In genomic region chr1:197884173-197884572, GRCh38 we compare ENCODE assay signal across 1 cellular context.
TF ChIP-seq lines count a peak whose summit lies in the region.

No MANE protein-coding gene starts in this region.

TF ChIP-seq in HepG2, 621 proteins besides CTCF, POLR2A, EP300 and RAD21 (continued from another document):
- peak; percentile 49 for TF ChIP-seq PATZ1 (CRISPR knock-in tag; IDR thresholded peaks at IDR 0.05)
- TF ChIP-seq ZNF605 (CRISPR knock-in tag; IDR thresholded peaks at IDR 0.05), result no peak
- TF ChIP-seq MXI1 (IDR thresholded peaks at IDR 0.05; ENCODE audit: borderline replicate concordance, low read depth, low read length), result no peak; the same call in 2 of the 3 replicates
- TF ChIP-seq TBX2 (CRISPR knock-in tag; IDR thresholded peaks at IDR 0.05; ENCODE audit: borderline replicate concordance), result peak; percentile 71
- TF ChIP-seq MBNL3 (CRISPR knock-in tag; conservative IDR thresholded peaks at IDR 0.05), result no peak
- no peak for TF ChIP-seq TERF1 (CRISPR knock-in tag; IDR thresholded peaks at IDR 0.05)
- no peak for TF ChIP-seq SRSF1 (optimal IDR thresholded peaks at IDR 0.05; ENCODE audit: low read depth, low read length)
- peak; percentile 47; the same call in 1 of the 2 replicates for TF ChIP-seq SOX13 (IDR thresholded peaks at IDR 0.05)
- peak in 1 of 2 experiments; percentile 78; a peak in 2 of 4 replicates for TF ChIP-seq SOX13 (CRISPR knock-in tag; conservative IDR thresholded peaks at IDR 0.05 in 1 of 2, IDR thresholded peaks at IDR 0.05 in 1 of 2)
- TF ChIP-seq NCOA5 (CRISPR knock-in tag; IDR thresholded peaks at IDR 0.05), result no peak
- TF ChIP-seq, protein P1, sequence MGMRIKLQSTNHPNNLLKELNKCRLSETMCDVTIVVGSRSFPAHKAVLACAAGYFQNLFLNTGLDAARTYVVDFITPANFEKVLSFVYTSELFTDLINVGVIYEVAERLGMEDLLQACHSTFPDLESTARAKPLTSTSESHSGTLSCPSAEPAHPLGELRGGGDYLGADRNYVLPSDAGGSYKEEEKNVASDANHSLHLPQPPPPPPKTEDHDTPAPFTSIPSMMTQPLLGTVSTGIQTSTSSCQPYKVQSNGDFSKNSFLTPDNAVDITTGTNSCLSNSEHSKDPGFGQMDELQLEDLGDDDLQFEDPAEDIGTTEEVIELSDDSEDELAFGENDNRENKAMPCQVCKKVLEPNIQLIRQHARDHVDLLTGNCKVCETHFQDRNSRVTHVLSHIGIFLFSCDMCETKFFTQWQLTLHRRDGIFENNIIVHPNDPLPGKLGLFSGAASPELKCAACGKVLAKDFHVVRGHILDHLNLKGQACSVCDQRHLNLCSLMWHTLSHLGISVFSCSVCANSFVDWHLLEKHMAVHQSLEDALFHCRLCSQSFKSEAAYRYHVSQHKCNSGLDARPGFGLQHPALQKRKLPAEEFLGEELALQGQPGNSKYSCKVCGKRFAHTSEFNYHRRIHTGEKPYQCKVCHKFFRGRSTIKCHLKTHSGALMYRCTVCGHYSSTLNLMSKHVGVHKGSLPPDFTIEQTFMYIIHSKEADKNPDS (CRISPR knock-in tag; IDR thresholded peaks at IDR 0.05), result no peak
- TF ChIP-seq ZNF503 (CRISPR knock-in tag; IDR thresholded peaks at IDR 0.05), result peak; percentile 63
- TF ChIP-seq, protein P2, sequence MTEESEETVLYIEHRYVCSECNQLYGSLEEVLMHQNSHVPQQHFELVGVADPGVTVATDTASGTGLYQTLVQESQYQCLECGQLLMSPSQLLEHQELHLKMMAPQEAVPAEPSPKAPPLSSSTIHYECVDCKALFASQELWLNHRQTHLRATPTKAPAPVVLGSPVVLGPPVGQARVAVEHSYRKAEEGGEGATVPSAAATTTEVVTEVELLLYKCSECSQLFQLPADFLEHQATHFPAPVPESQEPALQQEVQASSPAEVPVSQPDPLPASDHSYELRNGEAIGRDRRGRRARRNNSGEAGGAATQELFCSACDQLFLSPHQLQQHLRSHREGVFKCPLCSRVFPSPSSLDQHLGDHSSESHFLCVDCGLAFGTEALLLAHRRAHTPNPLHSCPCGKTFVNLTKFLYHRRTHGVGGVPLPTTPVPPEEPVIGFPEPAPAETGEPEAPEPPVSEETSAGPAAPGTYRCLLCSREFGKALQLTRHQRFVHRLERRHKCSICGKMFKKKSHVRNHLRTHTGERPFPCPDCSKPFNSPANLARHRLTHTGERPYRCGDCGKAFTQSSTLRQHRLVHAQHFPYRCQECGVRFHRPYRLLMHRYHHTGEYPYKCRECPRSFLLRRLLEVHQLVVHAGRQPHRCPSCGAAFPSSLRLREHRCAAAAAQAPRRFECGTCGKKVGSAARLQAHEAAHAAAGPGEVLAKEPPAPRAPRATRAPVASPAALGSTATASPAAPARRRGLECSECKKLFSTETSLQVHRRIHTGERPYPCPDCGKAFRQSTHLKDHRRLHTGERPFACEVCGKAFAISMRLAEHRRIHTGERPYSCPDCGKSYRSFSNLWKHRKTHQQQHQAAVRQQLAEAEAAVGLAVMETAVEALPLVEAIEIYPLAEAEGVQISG (CRISPR knock-in tag; IDR thresholded peaks at IDR 0.05), result peak; percentile 43; the same call in 1 of the 2 replicates
- TF ChIP-seq ISL2 (CRISPR knock-in tag; IDR thresholded peaks at IDR 0.05), result peak; percentile 82
- 0 out of 2 replicates have a peak, but pooled peaks have one; percentile 44 for TF ChIP-seq KDM3A (CRISPR knock-in tag; IDR thresholded peaks at IDR 0.05; ENCODE audit: low read depth)
- no peak for TF ChIP-seq SNAPC2 (CRISPR knock-in tag; IDR thresholded peaks at IDR 0.05)
- TF ChIP-seq BCL3 (CRISPR knock-in tag; IDR thresholded peaks at IDR 0.05), result 0 out of 2 replicates have a peak, but pooled peaks have one; percentile 50
- TF ChIP-seq USF2 (IDR thresholded peaks at IDR 0.05; ENCODE audit: low read depth, low read length), result no peak
- no peak for TF ChIP-seq USF2 (CRISPR knock-in tag; IDR thresholded peaks at IDR 0.05; ENCODE audit: borderline replicate concordance)
- TF ChIP-seq, protein P3, sequence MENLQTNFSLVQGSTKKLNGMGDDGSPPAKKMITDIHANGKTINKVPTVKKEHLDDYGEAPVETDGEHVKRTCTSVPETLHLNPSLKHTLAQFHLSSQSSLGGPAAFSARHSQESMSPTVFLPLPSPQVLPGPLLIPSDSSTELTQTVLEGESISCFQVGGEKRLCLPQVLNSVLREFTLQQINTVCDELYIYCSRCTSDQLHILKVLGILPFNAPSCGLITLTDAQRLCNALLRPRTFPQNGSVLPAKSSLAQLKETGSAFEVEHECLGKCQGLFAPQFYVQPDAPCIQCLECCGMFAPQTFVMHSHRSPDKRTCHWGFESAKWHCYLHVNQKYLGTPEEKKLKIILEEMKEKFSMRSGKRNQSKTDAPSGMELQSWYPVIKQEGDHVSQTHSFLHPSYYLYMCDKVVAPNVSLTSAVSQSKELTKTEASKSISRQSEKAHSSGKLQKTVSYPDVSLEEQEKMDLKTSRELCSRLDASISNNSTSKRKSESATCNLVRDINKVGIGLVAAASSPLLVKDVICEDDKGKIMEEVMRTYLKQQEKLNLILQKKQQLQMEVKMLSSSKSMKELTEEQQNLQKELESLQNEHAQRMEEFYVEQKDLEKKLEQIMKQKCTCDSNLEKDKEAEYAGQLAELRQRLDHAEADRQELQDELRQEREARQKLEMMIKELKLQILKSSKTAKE (CRISPR knock-in tag; IDR thresholded peaks at IDR 0.05; ENCODE audit: borderline replicate concordance), result peak; percentile 93
- no peak for TF ChIP-seq ATF1 (CRISPR knock-in tag; IDR thresholded peaks at IDR 0.05)
- TF ChIP-seq NR2F1 (CRISPR knock-in tag; IDR thresholded peaks at IDR 0.05), result peak; percentile 51 to 64; a peak in 2 of 4 replicates
- peak; percentile 67 for TF ChIP-seq ZNF687 (CRISPR knock-in tag; IDR thresholded peaks at IDR 0.05)
- peak; percentile 57; the same call in 1 of the 2 replicates for TF ChIP-seq HDAC2 (CRISPR knock-in tag; IDR thresholded peaks at IDR 0.05)
- TF ChIP-seq ZNF703 (CRISPR knock-in tag; IDR thresholded peaks at IDR 0.05; ENCODE audit: borderline replicate concordance), result no peak
- peak in 1 of 2 experiments; percentile 78; a peak in 2 of 4 replicates for TF ChIP-seq KLF16 (CRISPR knock-in tag; IDR thresholded peaks at IDR 0.05)
- TF ChIP-seq ZNF263 (CRISPR knock-in tag; IDR thresholded peaks at IDR 0.05), result no peak
- TF ChIP-seq, protein P4, sequence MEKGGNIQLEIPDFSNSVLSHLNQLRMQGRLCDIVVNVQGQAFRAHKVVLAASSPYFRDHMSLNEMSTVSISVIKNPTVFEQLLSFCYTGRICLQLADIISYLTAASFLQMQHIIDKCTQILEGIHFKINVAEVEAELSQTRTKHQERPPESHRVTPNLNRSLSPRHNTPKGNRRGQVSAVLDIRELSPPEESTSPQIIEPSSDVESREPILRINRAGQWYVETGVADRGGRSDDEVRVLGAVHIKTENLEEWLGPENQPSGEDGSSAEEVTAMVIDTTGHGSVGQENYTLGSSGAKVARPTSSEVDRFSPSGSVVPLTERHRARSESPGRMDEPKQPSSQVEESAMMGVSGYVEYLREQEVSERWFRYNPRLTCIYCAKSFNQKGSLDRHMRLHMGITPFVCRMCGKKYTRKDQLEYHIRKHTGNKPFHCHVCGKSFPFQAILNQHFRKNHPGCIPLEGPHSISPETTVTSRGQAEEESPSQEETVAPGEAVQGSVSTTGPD (CRISPR knock-in tag; IDR thresholded peaks at IDR 0.05), result no peak
- no peak for TF ChIP-seq ATF7-NPFF (CRISPR knock-in tag; IDR thresholded peaks at IDR 0.05; ENCODE audit: low read depth)
- no peak for TF ChIP-seq ZNF678 (CRISPR knock-in tag; IDR thresholded peaks at IDR 0.05)
- no peak for TF ChIP-seq ZBTB38 (CRISPR knock-in tag; IDR thresholded peaks at IDR 0.05)
- TF ChIP-seq SMAD9 (CRISPR knock-in tag; IDR thresholded peaks at IDR 0.05), result no peak
